28 cellular contexts compared by ENCODE assay signal in genomic region chr4:85836588-85836987, GRCh38.
DNase-seq lines count a peak whose midpoint lies in the region; ATAC-seq and TF ChIP-seq lines count a peak whose summit lies in the region.
"Had no signal": no experiment of that assay in that cellular context is flagged by ENCODE, and none has a peak within 500 bp of the region (broad histone marks: within the 10 kb centered on the region; RNA-seq: fewer than 3 reads in every experiment).

No MANE protein-coding gene starts in this region.

- no peak overlapping the region for H3K4me3 Mint-ChIP-seq in memory B cell
- H3K4me3 Mint-ChIP-seq in activated T-cell treated with anti-CD3 and anti-CD28 coated beads, Interleukin-2, amount 50 U/mL, for 4 hours, result no peak overlapping the region
- H3K4me3 Mint-ChIP-seq: B cell; CD8-positive, alpha-beta memory T cell had no signal

- TF ChIP-seq CTCF in neutrophil (IDR thresholded peaks at IDR 0.05), result no peak

- peaks cover 12% of the 10 kb centered on the region for H3K36me3 Mint-ChIP-seq in memory B cell
- no peaks in the 10 kb centered on the region for H3K36me3 Mint-ChIP-seq in activated T-cell treated with anti-CD3 and anti-CD28 coated beads, Interleukin-2, amount 50 U/mL, for 4 hours (ENCODE audit: insufficient read depth)
- H3K36me3 Mint-ChIP-seq: CD8-positive, alpha-beta memory T cell had no signal

- H3K9me3 ChIP-seq in neutrophil (no peaks in the 10 kb centered on the region), subcutaneous abdominal adipose tissue (ENCODE audit: control insufficient read depth in 5 of 5, low read length in 5 of 5) (no peaks in the 10 kb centered on the region)
- H3K9me3 ChIP-seq: A549, SJCRH30 had no signal

- H3K4me3 ChIP-seq in neutrophil (ENCODE audit: low read depth in 1 of 2, low read length in 1 of 2), result no peak overlapping the region
- H3K4me3 ChIP-seq in subcutaneous abdominal adipose tissue (ENCODE audit: low read depth in 1 of 5, low read length in 5 of 5), result no peak overlapping the region
- H3K4me3 ChIP-seq: A549, GM23248, PC-9, SJCRH30 had no signal

- peaks cover 30% of the 10 kb centered on the region for H3K4me1 Mint-ChIP-seq in memory B cell
- no peaks in the 10 kb centered on the region for H3K4me1 Mint-ChIP-seq in activated T-cell treated with anti-CD3 and anti-CD28 coated beads, Interleukin-2, amount 50 U/mL, for 4 hours (ENCODE audit: low read depth)
- H3K4me1 Mint-ChIP-seq: CD8-positive, alpha-beta memory T cell had no signal

- H3K9ac ChIP-seq in subcutaneous abdominal adipose tissue (ENCODE audit: low read length in 5 of 5), result no peak overlapping the region
- H3K9ac ChIP-seq: GM23248, KMS-11 had no signal

- H3K27ac Mint-ChIP-seq in memory B cell, result peak overlapping the region; percentile 9
- H3K27ac Mint-ChIP-seq: CD8-positive, alpha-beta memory T cell had no signal

- H3K27ac ChIP-seq in neutrophil, result peak overlapping the region; percentile 38
- H3K27ac ChIP-seq in subcutaneous abdominal adipose tissue (ENCODE audit: low read depth, low read length), result peak overlapping the region; percentile 73
- H3K27ac ChIP-seq: A549, C4-2B, GM23248, KMS-11, PC-9, SJCRH30 had no signal

- no peaks in the 10 kb centered on the region for H3K9me3 Mint-ChIP-seq in memory B cell
- H3K9me3 Mint-ChIP-seq in activated T-cell treated with anti-CD3 and anti-CD28 coated beads, Interleukin-2, amount 50 U/mL, for 4 hours, result peaks cover 6% of the 10 kb centered on the region
- H3K9me3 Mint-ChIP-seq: IgD-negative memory B cell had no signal

- H3K36me3 ChIP-seq in neutrophil (no peaks in the 10 kb centered on the region), subcutaneous abdominal adipose tissue (ENCODE audit: control insufficient read depth in 5 of 5, insufficient read depth in 5 of 5, low read length in 5 of 5) (no peaks in the 10 kb centered on the region)

- H3K27me3 ChIP-seq in neutrophil (no peaks in the 10 kb centered on the region), subcutaneous abdominal adipose tissue (ENCODE audit: control insufficient read depth in 5 of 5, insufficient read depth in 4 of 5, low read length in 5 of 5) (no peaks in the 10 kb centered on the region)
- H3K27me3 ChIP-seq: SJCRH30 had no signal

- ATAC-seq in memory B cell (ENCODE audit: low read depth), result no peak
- no peak for ATAC-seq in HG03159 (IDR thresholded peaks at IDR 0.05; ENCODE audit: unreplicated experiment)
- no peak for ATAC-seq in activated T-cell treated with anti-CD3 and anti-CD28 coated beads, Interleukin-2, amount 50 U/mL, for 4 hours
- ATAC-seq: A549, Right ventricle myocardium inferior, SK-N-SH treated with all-trans-retinoic acid at 6 μM for 48 hours had no signal

- no peaks in the 10 kb centered on the region for H3K27me3 Mint-ChIP-seq in memory B cell
- no peaks in the 10 kb centered on the region for H3K27me3 Mint-ChIP-seq in activated T-cell treated with anti-CD3 and anti-CD28 coated beads, Interleukin-2, amount 50 U/mL, for 4 hours (ENCODE audit: low read depth)
- H3K27me3 Mint-ChIP-seq: B cell; CD8-positive, alpha-beta memory T cell; IgD-negative memory B cell had no signal

- peak; percentile 72 for DNase-seq in LHCN-M2 (ENCODE audit: low read depth)
- DNase-seq in memory B cell (ENCODE audit: low spot score in 2 of 2), result no peak
- no peak for DNase-seq in D341Med (ENCODE audit: low spot score)
- DNase-seq in activated T-cell treated with anti-CD3 and anti-CD28 coated beads, Interleukin-2, amount 50 U/mL, for 4 hours, result no peak
- DNase-seq: CD8-positive, alpha-beta memory T cell; DMS79 treated with DMSO at 0.1 percent for 48 hours; GM23248; H7; NCI-H1048; NCI-H1417; NCI-H1694; NCI-H2029 treated with DMSO at 0.1 percent for 48 hours; NCI-H446 treated with DMSO at 0.1 percent for 48 hours; NCI-H526; NCI-H82; NK-92 treated with Interleukin-12 subunit alpha and Interleukin-12 subunit beta, amount 100 ng/mL, for 24 hours; PC-9; SJCRH30 had no signal

- H3K4me1 ChIP-seq in neutrophil (ENCODE audit: control insufficient read depth in 1 of 2, insufficient read depth in 1 of 2, low read depth in 1 of 2, low read length in 1 of 2) (peaks cover 16 to 34% of the 10 kb centered on the region in 2 experiments), subcutaneous abdominal adipose tissue (ENCODE audit: control insufficient read depth in 5 of 5, insufficient read depth in 5 of 5, low read length in 5 of 5) (peaks cover 0 to 28% (median 22%) of the 10 kb centered on the region in 5 donors)
- H3K4me1 ChIP-seq: A549 had no signal
